ENCODE assay signal across 22 cellular contexts in genomic region chr20:19897891-19898290, GRCh38.
"Had no signal": no experiment of that assay in that cellular context is flagged by ENCODE, and none has a peak within 500 bp of the region (broad histone marks: within the 10 kb centered on the region; RNA-seq: fewer than 3 reads in every experiment).

No MANE protein-coding gene starts in this region.

- H3K4me1 ChIP-seq: neural progenitor cell, pancreas, thyroid gland had no signal

- H3K9me3 ChIP-seq: mucosa of descending colon, pancreas, psoas muscle, suprapubic skin, thyroid gland had no signal

- ATAC-seq: effector memory CD8-positive, alpha-beta T cell; mucosa of descending colon; natural killer cell treated with Interleukin-12 subunit alpha and Interleukin-12 subunit beta and Interleukin-15 and Interleukin-18, amount 100 ng/mL, for 72 hours; pancreas; stimulated activated effector memory CD8-positive, alpha-beta T cell treated with anti-CD3 and anti-CD28 coated beads, Interleukin-12 subunit alpha, Interleukin-12 subunit beta, amount 100 ng/mL, for 72 hours; stimulated activated naive CD8-positive, alpha-beta T cell treated with anti-CD3 and anti-CD28 coated beads, Interleukin-15, Interleukin-2, amounts not matched to agents 100 U/mL and 50 U/mL, for 24 hours had no signal

- H3K36me3 ChIP-seq: neural progenitor cell, pancreas, thyroid gland had no signal

- H3K27me3 Mint-ChIP-seq: dendritic cell treated with granulocyte-macrophage colony-stimulating factor and Interleukin-4, amounts not matched to agents 40 ng/mL and 50 ng/mL, for 4 days; type B pancreatic cell had no signal

- H3K36me3 Mint-ChIP-seq: stimulated activated effector memory CD8-positive, alpha-beta T cell treated with anti-CD3 and anti-CD28 coated beads, Interleukin-12 subunit alpha, Interleukin-12 subunit beta, amount 100 ng/mL, for 72 hours had no signal

- H3K4me1 Mint-ChIP-seq: neural progenitor cell; stimulated activated effector memory CD8-positive, alpha-beta T cell treated with anti-CD3 and anti-CD28 coated beads, Interleukin-12 subunit alpha, Interleukin-12 subunit beta, amount 100 ng/mL, for 72 hours had no signal

- DNase-seq: cerebellar nuclear complex; effector memory CD8-positive, alpha-beta T cell; heart left ventricle; hypothalamus; kidney glomerular epithelial cell; mammary epithelial cell; mucosa of descending colon; nucleus accumbens; pancreas; psoas muscle; retina; stimulated activated CD4-positive, alpha-beta T cell treated with anti-CD3 and anti-CD28 coated beads, Interleukin-4, amount 100 ng/mL, for 1 hour; stimulated activated CD8-positive, alpha-beta memory T cell treated with anti-CD3 and anti-CD28 coated beads, Interleukin-4, amount 100 ng/mL, for 48 hours; stimulated activated naive CD8-positive, alpha-beta T cell treated with anti-CD3 and anti-CD28 coated beads, Interleukin-15, Interleukin-2, amounts not matched to agents 100 U/mL and 50 U/mL, for 24 hours; thyroid gland had no signal

- H3K4me3 Mint-ChIP-seq: dendritic cell treated with granulocyte-macrophage colony-stimulating factor and Interleukin-4, amounts not matched to agents 40 ng/mL and 50 ng/mL, for 4 days; effector memory CD8-positive, alpha-beta T cell; natural killer cell treated with Interleukin-12 subunit alpha and Interleukin-12 subunit beta and Interleukin-15 and Interleukin-18, amount 100 ng/mL, for 72 hours; neural progenitor cell; stimulated activated effector memory CD8-positive, alpha-beta T cell treated with anti-CD3 and anti-CD28 coated beads, Interleukin-12 subunit alpha, Interleukin-12 subunit beta, amount 100 ng/mL, for 72 hours; type B pancreatic cell had no signal

- H3K27ac Mint-ChIP-seq: dendritic cell treated with granulocyte-macrophage colony-stimulating factor and Interleukin-4, amounts not matched to agents 40 ng/mL and 50 ng/mL, for 4 days; effector memory CD8-positive, alpha-beta T cell; natural killer cell treated with Interleukin-12 subunit alpha and Interleukin-12 subunit beta and Interleukin-15 and Interleukin-18, amount 100 ng/mL, for 72 hours; neural progenitor cell; stimulated activated effector memory CD8-positive, alpha-beta T cell treated with anti-CD3 and anti-CD28 coated beads, Interleukin-12 subunit alpha, Interleukin-12 subunit beta, amount 100 ng/mL, for 72 hours; type B pancreatic cell had no signal

- H3K4me3 ChIP-seq: heart left ventricle, mucosa of descending colon, neural progenitor cell, pancreas, psoas muscle, smooth muscle cell, suprapubic skin, thyroid gland had no signal

- H3K27me3 ChIP-seq: heart left ventricle, neural progenitor cell, pancreas, suprapubic skin, thyroid gland had no signal

- H3K9me3 Mint-ChIP-seq: natural killer cell treated with Interleukin-12 subunit alpha and Interleukin-12 subunit beta and Interleukin-15 and Interleukin-18, amount 100 ng/mL, for 72 hours had no signal
